Comparison of ENCODE assay signal across 24 cellular contexts in the genomic region with DNA sequence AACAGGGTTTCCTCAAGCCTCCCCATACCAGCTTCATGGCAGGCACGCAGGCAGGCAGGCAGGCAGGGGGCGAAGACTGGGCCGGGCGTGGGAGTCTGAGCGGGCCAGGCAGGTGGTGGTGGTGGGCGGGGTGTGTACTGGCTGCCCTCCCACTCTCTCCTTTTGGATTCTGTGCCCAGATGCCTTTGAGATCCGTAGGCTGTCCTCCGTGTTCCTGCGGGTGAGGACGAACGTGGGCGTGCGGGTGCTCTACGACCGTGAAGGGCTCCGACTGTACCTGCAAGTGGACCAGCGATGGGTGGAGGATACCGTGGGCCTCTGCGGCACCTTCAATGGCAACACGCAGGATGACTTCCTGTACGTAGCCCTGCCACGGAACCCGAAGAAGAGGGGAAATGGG. TPM values are rescaled to one million over a fixed set of nuclear protein-coding genes. Genes with fewer than 3 reads are reported as not detected.
DNase-seq lines count a peak whose midpoint lies in the region; ATAC-seq and TF ChIP-seq lines count a peak whose summit lies in the region.
"Had no signal": no experiment of that assay in that cellular context is flagged by ENCODE, and none has a peak within 500 bp of the region (broad histone marks: within the 10 kb centered on the region; RNA-seq: fewer than 3 reads in every experiment).

No MANE protein-coding gene starts in this region.

- ATAC-seq in foreskin keratinocyte, result no peak

- peaks cover 14% of the 10 kb centered on the region for H3K27me3 Mint-ChIP-seq in osteocyte (ENCODE audit: unreplicated experiment)

- H3K4me1 ChIP-seq in spleen (no peaks in the 10 kb centered on the region), foreskin keratinocyte (no peaks in the 10 kb centered on the region)
- H3K4me1 ChIP-seq: BLaER1, SJSA1 had no signal

- intact Hi-C loops in dorsolateral prefrontal cortex (cut with DNase I), result no loop called here
- intact Hi-C loops in spleen (cut with DNase I; ENCODE audit: low total_unique reads), result no loop called here

- no peaks in the 10 kb centered on the region for H3K36me3 Mint-ChIP-seq in osteocyte (ENCODE audit: unreplicated experiment)
- H3K36me3 Mint-ChIP-seq: CD4-positive, CD25-positive, alpha-beta regulatory T cell had no signal

- H3K9me3 Mint-ChIP-seq in osteocyte (ENCODE audit: unreplicated experiment), result no peaks in the 10 kb centered on the region

- no peaks in the 10 kb centered on the region for H3K9me3 ChIP-seq in spleen
- H3K9me3 ChIP-seq: BLaER1, MG63, SJSA1 had no signal

- H3K27ac Mint-ChIP-seq in osteocyte (ENCODE audit: unreplicated experiment), result no peak overlapping the region

- no peak for TF ChIP-seq POLR2A in spleen (IDR thresholded peaks at IDR 0.05)

- H3K36me3 ChIP-seq in spleen, result no peaks in the 10 kb centered on the region
- H3K36me3 ChIP-seq: BLaER1, MG63, SJSA1 had no signal

- H3K27me3 ChIP-seq in dorsolateral prefrontal cortex (peaks cover 0 to 3% (median 0%) of the 10 kb centered on the region in 45 donors), spleen (replicated peaks in 1 of 7) (no peaks in the 10 kb centered on the region), foreskin keratinocyte (peaks cover 9% of the 10 kb centered on the region)
- H3K27me3 ChIP-seq: BLaER1, MG63 had no signal

- 80 to 88% (median 85%) methylated on average over 12 to 23 of the region's 23 CpGs for whole genome bisulfite sequencing in spleen, 5 donors

- H3K4me1 Mint-ChIP-seq in osteocyte (ENCODE audit: unreplicated experiment), result no peaks in the 10 kb centered on the region

- H3K4me3 Mint-ChIP-seq in osteocyte (ENCODE audit: unreplicated experiment), result no peak overlapping the region
- H3K4me3 Mint-ChIP-seq: CD4-positive, CD25-positive, alpha-beta regulatory T cell had no signal

- H3K4me3 ChIP-seq in dorsolateral prefrontal cortex (no peak overlapping the region), spleen (no peak overlapping the region)
- H3K4me3 ChIP-seq: BLaER1, MG63, SJSA1 had no signal

- no peak for TF ChIP-seq CTCF in dorsolateral prefrontal cortex (IDR thresholded peaks at IDR 0.05 in 54 of 56, conservative IDR thresholded peaks at IDR 0.05 in 2 of 56; ENCODE audit: low read depth in 1 of 56, partially characterized antibody in 56 of 56)
- no peak for TF ChIP-seq CTCF in osteocyte (IDR thresholded peaks at IDR 0.05)
- no peak for TF ChIP-seq CTCF in spleen (IDR thresholded peaks at IDR 0.05 in 8 of 11, conservative IDR thresholded peaks at IDR 0.05 in 3 of 11)
- no peak for TF ChIP-seq CTCF in foreskin keratinocyte (conservative IDR thresholded peaks at IDR 0.05)

- DNase-seq in activated T-cell treated with anti-CD3 and anti-CD28 coated beads, Interleukin-2, amount 50 U/mL, for 48 hours, result peak; percentile 0 to 7
- DNase-seq in activated T-cell treated with anti-CD3 and anti-CD28 coated beads for 4 hours, result no peak
- peak in 7 of 10 donors; percentile 13 to 68 (median 49) for DNase-seq in dorsolateral prefrontal cortex
- DNase-seq in osteocyte (ENCODE audit: extremely low spot score, unreplicated experiment), result peak; percentile 80
- DNase-seq in EL, result no peak
- no peak for DNase-seq in spleen
- no peak for DNase-seq in foreskin keratinocyte
- DNase-seq: CD4-positive, CD25-positive, alpha-beta regulatory T cell; DMS153; GOT3; HCEC 1CT; IMR-90; KG1; MG63; NCI-H1105 treated with DMSO at 0.1 percent for 48 hours; NCI-H2029; NCI-H446 treated with DMSO at 0.1 percent for 48 hours; NCI-H69; Right ventricle myocardium superior; RPMI8226 had no signal

- H3K27ac ChIP-seq in dorsolateral prefrontal cortex, result peak overlapping the region in 12 of 59 donors; percentile 12 to 69 (median 38)
- H3K27ac ChIP-seq in spleen, result no peak overlapping the region
- H3K27ac ChIP-seq in foreskin keratinocyte, result no peak overlapping the region
- H3K27ac ChIP-seq: BLaER1, SJSA1 had no signal

RNA-seq across cellular contexts. Expression of a gene that starts 23.0 kb away (rescaled TPM):
- total RNA-seq in dorsolateral prefrontal cortex (1 to 10 TPM in 4 of 120 experiments, under 1 TPM in 92, not detected in 24; 0.03 to 2.4 (median 0.18) TPM), osteocyte (not detected in 2 replicates), spleen (not detected), foreskin keratinocyte (not detected in 2 replicates)
- polyA plus RNA-seq in spleen (not detected), foreskin keratinocyte (not detected in 2 replicates)
- total RNA-seq: A172; CD4-positive, CD25-positive, alpha-beta regulatory T cell; G401; IMR-90; Right ventricle myocardium superior; SJSA1 had no signal
- polyA plus RNA-seq: CD4-positive, CD25-positive, alpha-beta regulatory T cell; IMR-90 had no signal

RNA-seq across cellular contexts. Expression of a gene that starts 25.8 kb away (rescaled TPM):
- total RNA-seq in dorsolateral prefrontal cortex, result 10 to 100 TPM in 49 of 120 experiments, 1 to 10 TPM in 70, under 1 TPM in 1; 0.77 to 58.6 (median 8.7) TPM
- not detected in 2 replicates for total RNA-seq in osteocyte
- total RNA-seq in spleen, result not detected
- polyA plus RNA-seq in spleen, result under 1 TPM in 1 of 3 donors, not detected in 2; 0.12 TPM
- not detected in 2 replicates for total RNA-seq in foreskin keratinocyte
- not detected in 2 replicates for polyA plus RNA-seq in foreskin keratinocyte
- total RNA-seq: A172; CD4-positive, CD25-positive, alpha-beta regulatory T cell; G401; IMR-90; SJSA1 had no signal
- polyA plus RNA-seq: CD4-positive, CD25-positive, alpha-beta regulatory T cell; IMR-90 had no signal

Comparison
In these comparisons a context has a peak if more than half of its experiments do, and no peak if none do; other contexts are left out.
1. DNase-seq: peak in activated T-cell treated with anti-CD3 and anti-CD28 coated beads, Interleukin-2, amount 50 U/mL, for 48 hours (2 of 2), dorsolateral prefrontal cortex (7 of 10) and osteocyte (single experiment); none in activated T-cell treated with anti-CD3 and anti-CD28 coated beads for 4 hours (single experiment), EL (single experiment), spleen (single experiment) and foreskin keratinocyte (0 of 2).